9 cellular contexts compared by ENCODE assay signal in genomic region chr15:26889298-26889898, GRCh38. TPM values are rescaled to one million over a fixed set of nuclear protein-coding genes. Genes with fewer than 3 reads are reported as not detected.
DNase-seq lines count a peak whose midpoint lies in the region; ATAC-seq and FAIRE-seq lines count a peak whose summit lies in the region.
"Had no signal": no experiment of that assay in that cellular context is flagged by ENCODE, and none has a peak within 500 bp of the region (broad histone marks: within the 10 kb centered on the region; RNA-seq: fewer than 3 reads in every experiment).

No MANE protein-coding gene starts in this region.

- H3K4me3 ChIP-seq in small intestine (ENCODE audit: low read depth in 1 of 2, low read length in 2 of 2) = no peak overlapping the region
- H3K4me3 ChIP-seq: skin epidermis had no signal

- H3K9me3 ChIP-seq in small intestine (ENCODE audit: control insufficient read depth, low read depth) = no peaks in the 10 kb centered on the region

- FAIRE-seq in small intestine (lab: Jason Lieb, UNC) = peak; percentile 65

- DNase-seq in DMS 273 treated with DMSO at 0.1 percent for 48 hours (lab: John Stamatoyannopoulos, UW) = peak; percentile 10
- peak; percentile 56 for DNase-seq in NCI-H774 (lab: John Stamatoyannopoulos, UW)
- peak; percentile 24 for DNase-seq in activated T-cell treated with anti-CD3 and anti-CD28 coated beads for 4 hours
- peak; percentile 71 for DNase-seq in globus pallidus (ENCODE audit: low spot score)
- peak; percentile 69 for DNase-seq in small intestine

- H3K4me1 ChIP-seq in small intestine (ENCODE audit: control insufficient read depth in 2 of 2, insufficient read depth in 1 of 2, low read depth in 1 of 2, low read length in 1 of 2) = no peaks in the 10 kb centered on the region

- no peaks in the 10 kb centered on the region for H3K27me3 ChIP-seq in small intestine (ENCODE audit: control insufficient read depth in 2 of 2, insufficient read depth in 2 of 2, low read length in 2 of 2)

- whole genome bisulfite sequencing in small intestine, 3 donors = 23 to 24% (median 23%) methylated on average over 5 of the region's 5 CpGs

- H3K36me3 ChIP-seq in small intestine (ENCODE audit: control insufficient read depth in 2 of 2, insufficient read depth in 2 of 2, low read length in 2 of 2) = no peaks in the 10 kb centered on the region

- ATAC-seq in HG02885 (IDR thresholded peaks at IDR 0.05; ENCODE audit: poor library complexity, unreplicated experiment) = peak; percentile 53
- ATAC-seq in HG02571 (IDR thresholded peaks at IDR 0.05; ENCODE audit: unreplicated experiment) = no peak
- ATAC-seq in GM19324 (IDR thresholded peaks at IDR 0.05; ENCODE audit: low FRiP score, unreplicated experiment) = no peak

- no peak overlapping the region for H3K27ac ChIP-seq in small intestine (ENCODE audit: low read depth in 1 of 2, low read length in 1 of 2)
- H3K27ac ChIP-seq: skin epidermis had no signal

RNA-seq across cellular contexts. Expression of gene GABRA5, which starts 22.5 kb away (rescaled TPM):
- under 1 TPM in 1 of 3 donors, not detected in 2; 0.03 TPM for polyA plus RNA-seq in small intestine

Comparison
In these comparisons a context has a peak if more than half of its experiments do, and no peak if none do; other contexts are left out.
1. DNase-seq: peak in every context shown above with its lines; median percentile 71 in globus pallidus; 69 in small intestine; 56 in NCI-H774; 24 in activated T-cell treated with anti-CD3 and anti-CD28 coated beads for 4 hours; 10 in DMS 273 treated with DMSO at 0.1 percent for 48 hours.